30 cellular contexts compared by ENCODE assay signal in the genomic region with DNA sequence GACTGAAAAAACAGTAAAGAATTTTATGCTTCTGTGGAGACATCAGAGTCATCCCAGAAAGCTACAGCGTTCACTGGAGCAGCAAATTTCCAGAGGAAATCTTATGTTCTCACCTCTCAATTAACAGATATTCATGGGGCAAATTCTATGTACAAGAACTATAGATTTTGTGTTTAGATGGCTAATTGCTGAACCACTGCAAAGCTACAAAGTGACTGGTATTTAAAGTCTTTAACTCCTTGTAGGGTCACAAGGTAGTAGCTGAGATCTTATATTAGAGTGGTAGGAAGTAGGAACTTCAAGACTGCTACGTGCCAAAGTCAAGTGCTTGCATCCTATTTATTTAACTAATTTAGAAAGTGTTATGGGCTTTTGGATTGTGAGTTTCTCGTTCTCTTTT.
"Had no signal": no experiment of that assay in that cellular context is flagged by ENCODE, and none has a peak within 500 bp of the region (broad histone marks: within the 10 kb centered on the region; RNA-seq: fewer than 3 reads in every experiment).

No MANE protein-coding gene starts in this region.

- H3K4me3 ChIP-seq: breast epithelium, pancreas, prostate gland, skin epidermis, upper lobe of left lung had no signal

- FAIRE-seq: astrocyte, endometrium, frontal cortex, kidney, pancreas had no signal

- H3K27me3 ChIP-seq: breast epithelium, pancreas, upper lobe of left lung had no signal

- H3K27ac ChIP-seq: breast epithelium, epithelial cell of prostate, pancreas, prostate gland, upper lobe of left lung had no signal

- H3K9me3 ChIP-seq: breast epithelium, pancreas, prostate gland, upper lobe of left lung had no signal

- H3K36me3 ChIP-seq: breast epithelium, pancreas, prostate gland, upper lobe of left lung had no signal

- ATAC-seq: activated CD8-positive, alpha-beta T cell treated with anti-CD3 and anti-CD28 coated beads for 36 hours; activated T-cell treated with anti-CD3 and anti-CD28 coated beads, Interleukin-2, amount 50 U/mL, for 4 hours; activated T-helper 17 cell treated with anti-CD3 and anti-CD28 coated beads, Interleukin-2, amount 50 U/mL, for 72 hours; left colon; naive thymus-derived CD4-positive, alpha-beta T cell; pancreas; sciatic nerve; stimulated activated effector memory CD8-positive, alpha-beta T cell treated with anti-CD3 and anti-CD28 coated beads, Interleukin-12 subunit alpha, Interleukin-12 subunit beta, amount 100 ng/mL, for 72 hours had no signal

- H3K4me1 ChIP-seq: breast epithelium, prostate gland had no signal

- DNase-seq: activated CD4-positive, alpha-beta T cell treated with anti-CD3 and anti-CD28 coated beads, Interleukin-2, amount 50 U/mL, for 1 hour; activated CD8-positive, alpha-beta T cell treated with anti-CD3 and anti-CD28 coated beads for 36 hours; activated gamma-delta T cell treated with Interleukin-2 at 50 U/mL for 16 hours; activated naive CD4-positive, alpha-beta T cell treated with anti-CD3 and anti-CD28 coated beads, Interleukin-2, amount 50 U/mL, for 16 hours; activated T-cell treated with anti-CD3 and anti-CD28 coated beads, Interleukin-2, amount 50 U/mL, for 4 hours; amniotic stem cell; central memory CD4-positive, alpha-beta T cell; effector CD8-positive, alpha-beta T cell; glutamatergic neuron; hypothalamus; immature natural killer cell; kidney; left colon; naive thymus-derived CD4-positive, alpha-beta T cell; nucleus accumbens; pancreas; retina; stimulated activated CD4-positive, alpha-beta T cell treated with anti-CD3 and anti-CD28 coated beads, Interleukin-4, amount 100 ng/mL, for 24 hours; T-helper 2 cell; upper lobe of left lung had no signal
